13 cellular contexts compared by ENCODE assay signal in genomic region chr17:29347831-29348281, GRCh38. TPM values are rescaled to one million over a fixed set of nuclear protein-coding genes. Genes with fewer than 3 reads are reported as not detected.
DNase-seq lines count a peak whose midpoint lies in the region; ATAC-seq, FAIRE-seq and TF ChIP-seq lines count a peak whose summit lies in the region.
"Had no signal": no experiment of that assay in that cellular context is flagged by ENCODE, and none has a peak within 500 bp of the region (broad histone marks: within the 10 kb centered on the region; RNA-seq: fewer than 3 reads in every experiment).

No MANE protein-coding gene starts in this region.

- no peak for TF ChIP-seq RAD21 in K562 (CRISPR knock-in tag; conservative IDR thresholded peaks at IDR 0.05 in 1 of 2, IDR thresholded peaks at IDR 0.05 in 1 of 2)

- H3K4me1 ChIP-seq in K562 (replicated peaks in 1 of 2; ENCODE audit: control insufficient read depth in 2 of 2, insufficient read depth in 2 of 2, low read length in 2 of 2) = no peaks in the 10 kb centered on the region

- H3K4me3 ChIP-seq in K562 (no peak overlapping the region), kidney epithelial cell (ENCODE audit: low read depth, low read length) (no peak overlapping the region)
- H3K4me3 ChIP-seq: BLaER1 treated with 17β-estradiol and CSF1 and Interleukin-3, amounts not matched to agents 10 nM and 100 nM had no signal

- no peak overlapping the region for H3K27ac ChIP-seq in K562 (ENCODE audit: extremely low read depth, low read depth, low read length)
- H3K27ac ChIP-seq: BLaER1 treated with 17β-estradiol and CSF1 and Interleukin-3, amounts not matched to agents 10 nM and 100 nM had no signal

- no peak overlapping the region for H3K4me2 ChIP-seq in K562 (ENCODE audit: insufficient read depth, low read length)

- H3K9ac ChIP-seq in K562 (ENCODE audit: insufficient read depth in 1 of 2, low read depth in 2 of 2, low read length in 2 of 2) = no peak overlapping the region
- H3K9ac ChIP-seq: BLaER1 treated with 17β-estradiol and CSF1 and Interleukin-3, amounts not matched to agents 10 nM and 100 nM had no signal

- H2AFZ ChIP-seq in K562 (ENCODE audit: low read depth, low read length) = no peak overlapping the region

- H3K79me2 ChIP-seq in K562 (ENCODE audit: control insufficient read depth, insufficient read depth, low read length) = no peaks in the 10 kb centered on the region

- no peak for TF ChIP-seq EP300 in K562 (IDR thresholded peaks at IDR 0.05; ENCODE audit: low read length)

- POLR2A ChIA-PET in K562 (lab: Yijun Ruan, JAX) = interaction anchor here (1.0 to 1.2 kb wide), 2 partner anchors 19 to 57 kb away, joined by 3 to 4 read pairs; no protein-coding TSS in a partner anchor

- no peaks in the 10 kb centered on the region for H3K9me1 ChIP-seq in K562 (ENCODE audit: control insufficient read depth, insufficient read depth, low read length)

- BruUV-seq in K562 (replicated peaks; lab: Mats Ljungman, UMichigan) = no TSS peak

- intact Hi-C loops in K562 (cut with micrococcal nuclease) = no loop called here

- DNase-seq in AG20443 (ENCODE audit: low spot score) (peak; percentile 21), HTR-8/SVneo (ENCODE audit: insufficient read length, low spot score) (peak; percentile 60), K562 (ENCODE audit: extremely low read depth in 1 of 4, low spot score in 3 of 4) (peak in 1 of 4 experiments; percentile 10), kidney epithelial cell (ENCODE audit: low read depth) (peak; percentile 16), GF-D8 (lab: John Stamatoyannopoulos, UW) (no peak), COLO668 (lab: John Stamatoyannopoulos, UW; ENCODE audit: unreplicated experiment) (no peak)
- no peak for DNase-seq in stimulated activated CD8-positive, alpha-beta memory T cell treated with anti-CD3 and anti-CD28 coated beads, Interleukin-4, amount 100 ng/mL, for 48 hours
- DNase-seq: activated CD4-positive, alpha-beta T cell treated with anti-CD3 and anti-CD28 coated beads for 4 hours; activated T-cell treated with anti-CD3 and anti-CD28 coated beads, Interleukin-2, amount 50 U/mL, for 72 hours had no signal

- 23% methylated on average over 2 of the region's 2 CpGs for WGBS in K562 (ENCODE audit: insufficient coverage, low coverage, missing lambda C conversion rate)

- peaks cover 21 to 37% of the 10 kb centered on the region in 2 experiments; a peak in 4 of 5 replicates for H3K27me3 ChIP-seq in K562 (ENCODE audit: control insufficient read depth in 2 of 2, insufficient read depth in 2 of 2, low read length in 2 of 2)
- H3K27me3 ChIP-seq in kidney epithelial cell (ENCODE audit: control insufficient read depth, insufficient read depth, low read length) = peaks cover 4% of the 10 kb centered on the region
- H3K27me3 ChIP-seq: BLaER1 treated with 17β-estradiol and CSF1 and Interleukin-3, amounts not matched to agents 10 nM and 100 nM had no signal

- no peaks in the 10 kb centered on the region for H4K20me1 ChIP-seq in K562 (replicated peaks; ENCODE audit: control insufficient read depth, insufficient read depth, low read length)
- H4K20me1 ChIP-seq: BLaER1 treated with 17β-estradiol and CSF1 and Interleukin-3, amounts not matched to agents 10 nM and 100 nM had no signal

- H3K9me3 ChIP-seq in K562 (replicated peaks; ENCODE audit: control insufficient read depth, insufficient read depth, low read depth, low read length) = no peaks in the 10 kb centered on the region
- H3K9me3 ChIP-seq: BLaER1 treated with 17β-estradiol and CSF1 and Interleukin-3, amounts not matched to agents 10 nM and 100 nM had no signal

- H3K36me3 ChIP-seq in K562 (ENCODE audit: control insufficient read depth, insufficient read depth, low read length) (no peaks in the 10 kb centered on the region), kidney epithelial cell (ENCODE audit: control insufficient read depth, insufficient read depth, low read length) (no peaks in the 10 kb centered on the region)
- H3K36me3 ChIP-seq: BLaER1 treated with 17β-estradiol and CSF1 and Interleukin-3, amounts not matched to agents 10 nM and 100 nM had no signal

- CTCF ChIA-PET in K562 (lab: Yijun Ruan, JAX; ENCODE audit: low intra/inter-chr PET ratio) = no interaction called here

- TF ChIP-seq POLR2A in K562 (conservative IDR thresholded peaks at IDR 0.05) = no peak

- FAIRE-seq in HTR-8/SVneo (lab: Jason Lieb, UNC) = no peak
- FAIRE-seq in K562 (lab: Jason Lieb, UNC) = peak; percentile 49
- FAIRE-seq: GM18507, keratinocyte had no signal

- ATAC-seq in K562 = peak; percentile 80
- no peak for ATAC-seq in HG02763 (IDR thresholded peaks at IDR 0.05; ENCODE audit: unreplicated experiment)
- ATAC-seq: activated T-cell treated with anti-CD3 and anti-CD28 coated beads, Interleukin-2, amount 50 U/mL, for 72 hours had no signal

- in situ Hi-C loops in K562 (cut with MboI) = no loop called here

- TF ChIP-seq CTCF in K562 (IDR thresholded peaks at IDR 0.05 in 2 of 3, conservative IDR thresholded peaks at IDR 0.05 in 1 of 3; ENCODE audit: insufficient read depth in 2 of 3, low read depth in 1 of 3, low read length in 3 of 3) (no peak), kidney epithelial cell (IDR thresholded peaks at IDR 0.05; ENCODE audit: insufficient read depth, low read length, poor library complexity, severe bottlenecking) (no peak)

TF ChIP-seq in K562, 482 proteins besides CTCF, POLR2A, EP300 and RAD21 (continues in another document):
- TF ChIP-seq SMARCE1 (IDR thresholded peaks at IDR 0.05) (0 out of 2 replicates have a peak, but pooled peaks have one; percentile 21), TRIM24 (IDR thresholded peaks at IDR 0.05) (peak; percentile 17 to 79; a peak in 2 of 4 replicates), ATF7 (IDR thresholded peaks at IDR 0.05) (peak; percentile 79), EP400 (IDR thresholded peaks at IDR 0.05) (peak; percentile 27; the same call in 1 of the 2 replicates), ZEB2 (IDR thresholded peaks at IDR 0.05) (no peak), ZNF449 (CRISPR knock-in tag; IDR thresholded peaks at IDR 0.05) (no peak), JUN (IDR thresholded peaks at IDR 0.05; ENCODE audit: borderline replicate concordance, low read depth, low read length) (0 out of 2 replicates have a peak, but pooled peaks have one; percentile 26), JUN (CRISPR knock-in tag; IDR thresholded peaks at IDR 0.05; ENCODE audit: borderline replicate concordance) (no peak), DPF2 (IDR thresholded peaks at IDR 0.05) (0 out of 2 replicates have a peak, but pooled peaks have one; percentile 36), ZNF41 (CRISPR knock-in tag; conservative IDR thresholded peaks at IDR 0.05) (no peak)

RNA-seq across cellular contexts. Expression of gene TAOK1, which starts 42.3 kb away (rescaled TPM):
- 69.0 and 120 TPM in 2 replicates for total RNA-seq in K562 (2011; cell fraction: chromatin; rRNA removed; ENCODE audit: low replicate concordance)
- total RNA-seq in K562 (2011; cell fraction: nucleolus; rRNA removed) = 26.0 and 26.1 TPM in 2 replicates
- 41.2 and 62.8 TPM in 2 replicates for total RNA-seq in K562 (2011; cell fraction: nucleoplasm; rRNA removed)
- total RNA-seq in K562 (2014; rRNA removed) (13.5 and 17.0 TPM in 2 replicates), K562 (2014; rRNA removed; fragmentation: Illumina TruSeq; extraction: Trizol) (22.2 and 23.9 TPM in 2 replicates), K562 (2015; rRNA removed; fragmentation: Illumina TruSeq; extraction: Trizol) (21.8 and 22.3 TPM in 2 replicates), K562 (2021) (32.8 and 33.1 TPM in 2 replicates), kidney epithelial cell (47.5 and 49.1 TPM in 2 replicates)
- polyA plus RNA-seq in K562 (2011; rRNA removed) (10.0 and 15.9 TPM in 2 replicates), K562 (2014; fragmentation: Illumina TruSeq; extraction: Trizol) (12.9 and 16.5 TPM in 2 replicates), K562 (2014; fragmentation: Nextera tagmentation; extraction: Ambion mirVana) (1 to 10 TPM; 3.2 to 3.4 TPM), K562 (2014; rRNA removed) (8.7 and 8.8 TPM in 2 replicates)
- 2.9 and 5.0 TPM in 2 replicates for polyA plus RNA-seq in K562 (2011; cell fraction: cytosol; rRNA removed)
- 16.5 and 17.3 TPM in 2 replicates for polyA plus RNA-seq in K562 (2011; cell fraction: nucleus; rRNA removed)
- polyA plus RNA-seq in K562 (2012) = 10.5 and 10.8 TPM in 2 replicates
- polyA minus RNA-seq in K562 (2011; rRNA and poly(A)+ RNA removed) = 64.6 and 66.3 TPM in 2 replicates
- 17.0 and 29.5 TPM in 2 replicates for polyA minus RNA-seq in K562 (2011; cell fraction: cytosol; rRNA and poly(A)+ RNA removed)
- polyA minus RNA-seq in K562 (2011; cell fraction: nucleus; rRNA and poly(A)+ RNA removed) = 17.6 and 24.9 TPM in 2 replicates

RNA-seq across cellular contexts. Expression of gene NUFIP2, which starts 53.9 kb away (rescaled TPM):
- total RNA-seq in K562 (2011; cell fraction: chromatin; rRNA removed; ENCODE audit: low replicate concordance) = 21.2 and 65.7 TPM in 2 replicates
- total RNA-seq in K562 (2011; cell fraction: nucleolus; rRNA removed) = 15.5 and 20.2 TPM in 2 replicates
- total RNA-seq in K562 (2011; cell fraction: nucleoplasm; rRNA removed) = 37.1 and 71.8 TPM in 2 replicates
- total RNA-seq in K562 (2014; rRNA removed) (18.5 and 22.7 TPM in 2 replicates), K562 (2014; rRNA removed; fragmentation: Illumina TruSeq; extraction: Trizol) (38.4 and 41.3 TPM in 2 replicates), K562 (2015; rRNA removed; fragmentation: Illumina TruSeq; extraction: Trizol) (35.9 and 40.7 TPM in 2 replicates), K562 (2021) (37.8 and 38.2 TPM in 2 replicates), kidney epithelial cell (35.8 and 36.4 TPM in 2 replicates)
- polyA plus RNA-seq in K562 (2011; rRNA removed) (10.0 and 14.1 TPM in 2 replicates), K562 (2014; fragmentation: Illumina TruSeq; extraction: Trizol) (24.2 and 26.7 TPM in 2 replicates), K562 (2014; fragmentation: Nextera tagmentation; extraction: Ambion mirVana) (1 to 10 TPM; 4.9 to 6.1 TPM), K562 (2014; rRNA removed) (14.6 and 15.3 TPM in 2 replicates)
- 6.2 and 32.3 TPM in 2 replicates for polyA plus RNA-seq in K562 (2011; cell fraction: cytosol; rRNA removed)
- 19.3 and 40.9 TPM in 2 replicates for polyA plus RNA-seq in K562 (2011; cell fraction: nucleus; rRNA removed)
- polyA plus RNA-seq in K562 (2012) = 16.7 and 20.6 TPM in 2 replicates
- polyA minus RNA-seq in K562 (2011; rRNA and poly(A)+ RNA removed) = 16.1 and 19.8 TPM in 2 replicates
- 27.9 and 30.0 TPM in 2 replicates for polyA minus RNA-seq in K562 (2011; cell fraction: cytosol; rRNA and poly(A)+ RNA removed)
- 11.7 and 17.8 TPM in 2 replicates for polyA minus RNA-seq in K562 (2011; cell fraction: nucleus; rRNA and poly(A)+ RNA removed)

Comparison
In these comparisons a context has a peak if more than half of its experiments do, and no peak if none do; other contexts are left out.
1. DNase-seq: peak in AG20443 (single experiment), HTR-8/SVneo (single experiment) and kidney epithelial cell (single experiment); none in stimulated activated CD8-positive, alpha-beta memory T cell treated with anti-CD3 and anti-CD28 coated beads, Interleukin-4, amount 100 ng/mL, for 48 hours (single experiment), GF-D8 (single experiment) and COLO668 (single experiment).